6 cellular contexts compared by ENCODE assay signal in the genomic region with DNA sequence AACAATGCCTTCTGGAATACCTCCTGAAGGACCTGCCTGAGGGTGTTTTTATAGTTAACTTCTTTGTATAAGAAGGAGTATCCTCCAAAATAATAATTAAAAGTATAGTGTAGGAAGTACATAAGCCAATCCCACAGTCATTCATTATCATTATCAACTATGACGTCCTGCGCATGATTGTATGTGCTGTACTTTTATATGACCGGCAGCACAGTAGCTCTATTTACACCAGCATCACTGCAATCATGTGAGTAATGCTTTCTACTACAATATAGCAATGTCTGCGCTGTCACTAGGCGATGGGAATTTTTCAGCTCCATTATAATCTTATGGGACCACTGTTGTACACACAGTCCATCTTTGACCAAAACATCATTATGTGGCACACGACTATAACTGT.
"Had no signal": no experiment of that assay in that cellular context is flagged by ENCODE, and none has a peak within 500 bp of the region (broad histone marks: within the 10 kb centered on the region; RNA-seq: fewer than 3 reads in every experiment).

No MANE protein-coding gene starts in this region.

- DNase-seq: GM23248, GOT3, H7, HFFc6, IMR-90, KG1 had no signal
